ENCODE assay signal across 11 cellular contexts in genomic region chr19:48975947-48976847, GRCh38. TPM values are rescaled to one million over a fixed set of nuclear protein-coding genes. Genes with fewer than 3 reads are reported as not detected.
DNase-seq lines count a peak whose midpoint lies in the region; ATAC-seq and TF ChIP-seq lines count a peak whose summit lies in the region.
"Had no signal": no experiment of that assay in that cellular context is flagged by ENCODE, and none has a peak within 500 bp of the region (broad histone marks: within the 10 kb centered on the region; RNA-seq: fewer than 3 reads in every experiment).

No MANE protein-coding gene starts in this region.

- H3K27ac ChIP-seq in A673 (ENCODE audit: low read depth, low read length, poor library complexity, severe bottlenecking) (no peak overlapping the region), endodermal cell (ENCODE audit: low read depth, low read length) (no peak overlapping the region)

- no peak overlapping the region for H3K9ac ChIP-seq in endodermal cell (ENCODE audit: extremely low read depth, low read length, poor library complexity, severe bottlenecking)

- H3K4me1 Mint-ChIP-seq in endodermal cell: no peaks in the 10 kb centered on the region

- WGBS in endodermal cell (ENCODE audit: insufficient coverage in 1 of 2, insufficient read length in 1 of 2), 2 experiments: 91 to 95% methylated on average over 9 to 13 of the region's 13 CpGs

- peak; percentile 76 for DNase-seq in A673 (ENCODE audit: low spot score)
- peak; percentile 65 for DNase-seq in GM12865 (ENCODE audit: low read depth)
- peak; percentile 55 for DNase-seq in SK-MEL-5 (ENCODE audit: low read depth, low spot score)
- peak; percentile 82 for DNase-seq in endodermal cell
- DNase-seq in GDM1 (lab: John Stamatoyannopoulos, UW): no peak
- no peak for DNase-seq in hippocampal formation (lab: John Stamatoyannopoulos, UW)
- DNase-seq: heart left ventricle, posterior cingulate gyrus had no signal

- BruUV-seq in A673 (replicated peaks; lab: Mats Ljungman, UMichigan): no TSS peak

- H3K4me3 Mint-ChIP-seq in endodermal cell: no peak overlapping the region
- H3K4me3 Mint-ChIP-seq: stimulated activated naive CD8-positive, alpha-beta T cell treated with anti-CD3 and anti-CD28 coated beads, Interleukin-15, Interleukin-2, amounts not matched to agents 100 ng/mL and 50 ng/mL, for 24 hours had no signal

- peaks cover 25% of the 10 kb centered on the region for H3K36me3 ChIP-seq in A673 (ENCODE audit: insufficient read depth, low read length, poor library complexity, severe bottlenecking)
- peaks cover 43% of the 10 kb centered on the region for H3K36me3 ChIP-seq in endodermal cell (ENCODE audit: control insufficient read depth, insufficient read depth, low read length)

- H3K9me3 Mint-ChIP-seq in endodermal cell: no peaks in the 10 kb centered on the region
- H3K9me3 Mint-ChIP-seq: stimulated activated naive CD8-positive, alpha-beta T cell treated with anti-CD3 and anti-CD28 coated beads, Interleukin-15, Interleukin-2, amounts not matched to agents 100 ng/mL and 50 ng/mL, for 24 hours had no signal

- H3K27me3 ChIP-seq in A673 (replicated peaks; ENCODE audit: insufficient read depth, low read depth, low read length, poor library complexity) (no peaks in the 10 kb centered on the region), endodermal cell (ENCODE audit: control insufficient read depth, insufficient read depth, low read length, poor library complexity, severe bottlenecking) (no peaks in the 10 kb centered on the region)
- H3K27me3 ChIP-seq: heart left ventricle had no signal

- H3K4me3 ChIP-seq in A673 (ENCODE audit: low read depth, low read length, poor library complexity, severe bottlenecking) (no peak overlapping the region), GM12865 (ENCODE audit: low read depth, low read length) (no peak overlapping the region), endodermal cell (ENCODE audit: low read length) (no peak overlapping the region)
- H3K4me3 ChIP-seq: heart left ventricle had no signal

- TF ChIP-seq CTCF in A673 (conservative IDR thresholded peaks at IDR 0.05; ENCODE audit: low read depth, low read length) (no peak), GM12865 (IDR thresholded peaks at IDR 0.05; ENCODE audit: insufficient read depth, low read depth, low read length, missing control alignments) (no peak), endodermal cell (conservative IDR thresholded peaks at IDR 0.05) (peak; percentile 17)

- no peak overlapping the region for H3K27ac Mint-ChIP-seq in endodermal cell
- H3K27ac Mint-ChIP-seq: stimulated activated naive CD8-positive, alpha-beta T cell treated with anti-CD3 and anti-CD28 coated beads, Interleukin-15, Interleukin-2, amounts not matched to agents 100 ng/mL and 50 ng/mL, for 24 hours had no signal

- CTCF ChIA-PET in A673 (lab: Charles Lee): interaction anchor here (0.7 kb wide), 1 partner anchor 134 kb away, joined by 7 read pairs; no protein-coding TSS in a partner anchor

- intact Hi-C loops in A673 (cut with micrococcal nuclease; ENCODE audit: unreplicated experiment): no loop called here

- H3K9me3 ChIP-seq in A673 (ENCODE audit: low read depth, low read length, poor library complexity, severe bottlenecking) (no peaks in the 10 kb centered on the region), endodermal cell (ENCODE audit: control insufficient read depth, low read length) (no peaks in the 10 kb centered on the region)
- H3K9me3 ChIP-seq: heart left ventricle had no signal

- peaks cover 50% of the 10 kb centered on the region for H3K36me3 Mint-ChIP-seq in endodermal cell (ENCODE audit: low read depth)

- no peak for ATAC-seq in GM18873 (IDR thresholded peaks at IDR 0.05; ENCODE audit: low FRiP score, unreplicated experiment)
- no peak for ATAC-seq in GM18502 (IDR thresholded peaks at IDR 0.05; ENCODE audit: poor library complexity, unreplicated experiment)
- ATAC-seq: heart left ventricle had no signal

- H3K4me1 ChIP-seq in A673 (ENCODE audit: insufficient read depth, low read length, poor library complexity, severe bottlenecking) (no peaks in the 10 kb centered on the region), endodermal cell (ENCODE audit: control insufficient read depth, insufficient read depth, low read length) (no peaks in the 10 kb centered on the region)

- no peaks in the 10 kb centered on the region for H3K27me3 Mint-ChIP-seq in endodermal cell (ENCODE audit: insufficient read depth)
- H3K27me3 Mint-ChIP-seq: stimulated activated naive CD8-positive, alpha-beta T cell treated with anti-CD3 and anti-CD28 coated beads, Interleukin-15, Interleukin-2, amounts not matched to agents 100 ng/mL and 50 ng/mL, for 24 hours had no signal

- POLR2A ChIA-PET in A673 (lab: Charles Lee; ENCODE audit: low non-redundant PET): no interaction called here

- in situ Hi-C loops in SK-MEL-5 (cut with HindIII; ENCODE audit: low pct_unique_long_range_greater_than_20kb, low sequenced_read_pairs): no loop called here

RNA-seq across cellular contexts. Expression of gene FTL, which starts 11.1 kb away (rescaled TPM):
- total RNA-seq in A673 (2021) (1,330 and 1,983 TPM in 2 replicates), endodermal cell (1,000 to 10,000 TPM; 1,784 to 3,181 TPM)
- total RNA-seq in SK-MEL-5 (2014; rRNA removed; shearing (Covaris generic)): 1,840 and 1,902 TPM in 2 replicates
- 1,783 and 1,985 TPM in 2 replicates for polyA plus RNA-seq in SK-MEL-5 (2015; cell fraction: cytosol; rRNA removed)
- polyA plus RNA-seq in SK-MEL-5 (2015; cell fraction: nucleus; rRNA removed): 182 and 219 TPM in 2 replicates
- 1,418 TPM for polyA plus RNA-seq in endodermal cell (2013, experiment 1 of 2)
- 1,365 TPM for polyA plus RNA-seq in endodermal cell (2013, experiment 2 of 2)

RNA-seq across cellular contexts. Expression of gene GYS1, which starts 16.9 kb away (rescaled TPM):
- total RNA-seq in A673 (2021) (54.6 and 57.0 TPM in 2 replicates), endodermal cell (10 to 100 TPM; 63.5 to 69.1 TPM)
- total RNA-seq in SK-MEL-5 (2014; rRNA removed; shearing (Covaris generic)): 29.3 and 33.1 TPM in 2 replicates
- 45.4 and 59.1 TPM in 2 replicates for polyA plus RNA-seq in SK-MEL-5 (2015; cell fraction: cytosol; rRNA removed)
- polyA plus RNA-seq in SK-MEL-5 (2015; cell fraction: nucleus; rRNA removed): 55.5 and 58.6 TPM in 2 replicates
- polyA plus RNA-seq in endodermal cell (2013, experiment 1 of 2): 34.7 TPM
- 34.4 TPM for polyA plus RNA-seq in endodermal cell (2013, experiment 2 of 2)

RNA-seq across cellular contexts. Expression of gene RUVBL2, which starts 17.5 kb away (rescaled TPM):
- total RNA-seq in A673 (2021) (227 and 241 TPM in 2 replicates), endodermal cell (100 to 1,000 TPM; 101 to 112 TPM)
- total RNA-seq in SK-MEL-5 (2014; rRNA removed; shearing (Covaris generic)): 199 and 203 TPM in 2 replicates
- polyA plus RNA-seq in SK-MEL-5 (2015; cell fraction: cytosol; rRNA removed): 191 and 198 TPM in 2 replicates
- polyA plus RNA-seq in SK-MEL-5 (2015; cell fraction: nucleus; rRNA removed): 122 and 139 TPM in 2 replicates
- 71.4 TPM for polyA plus RNA-seq in endodermal cell (2013, experiment 1 of 2)
- 65.0 TPM for polyA plus RNA-seq in endodermal cell (2013, experiment 2 of 2)

RNA-seq across cellular contexts. Expression of gene BAX, which starts 21.5 kb away (rescaled TPM):
- total RNA-seq in A673 (2021) (103 and 112 TPM in 2 replicates), endodermal cell (100 to 1,000 TPM; 172 to 184 TPM)
- total RNA-seq in SK-MEL-5 (2014; rRNA removed; shearing (Covaris generic)): 90.3 and 108 TPM in 2 replicates
- polyA plus RNA-seq in SK-MEL-5 (2015; cell fraction: cytosol; rRNA removed): 145 and 162 TPM in 2 replicates
- 210 and 232 TPM in 2 replicates for polyA plus RNA-seq in SK-MEL-5 (2015; cell fraction: nucleus; rRNA removed)
- 129 TPM for polyA plus RNA-seq in endodermal cell (2013, experiment 1 of 2)
- polyA plus RNA-seq in endodermal cell (2013, experiment 2 of 2): 117 TPM

RNA-seq across cellular contexts. Expression of gene LHB, which starts 40.7 kb away (rescaled TPM):
- total RNA-seq in A673 (2021): not detected in 2 replicates
- total RNA-seq in SK-MEL-5 (2014; rRNA removed; shearing (Covaris generic)): not detected in 2 replicates
- 2.4 TPM in 1 of 2 replicates, not detected in the other for polyA plus RNA-seq in SK-MEL-5 (2015; cell fraction: cytosol; rRNA removed)
- polyA plus RNA-seq in SK-MEL-5 (2015; cell fraction: nucleus; rRNA removed): 4.3 TPM in 1 of 2 replicates, not detected in the other
- under 1 TPM in 1 of 2 donors, not detected in 1; 0.59 TPM for total RNA-seq in endodermal cell
- not detected for polyA plus RNA-seq in endodermal cell (2013, experiment 1 of 2)
- not detected for polyA plus RNA-seq in endodermal cell (2013, experiment 2 of 2)
- total RNA-seq: heart left ventricle had no signal
- polyA plus RNA-seq: heart left ventricle had no signal

Comparison
In these comparisons a context has a peak if more than half of its experiments do, and no peak if none do; other contexts are left out.
1. DNase-seq: peak in A673 (single experiment), GM12865 (single experiment), SK-MEL-5 (single experiment) and endodermal cell (single experiment); none in GDM1 (single experiment) and hippocampal formation (0 of 2).